23 cellular contexts compared by ENCODE assay signal in genomic region chr5:108258001-108258400, GRCh38.
"Had no signal": no experiment of that assay in that cellular context is flagged by ENCODE, and none has a peak within 500 bp of the region (broad histone marks: within the 10 kb centered on the region; RNA-seq: fewer than 3 reads in every experiment).

No MANE protein-coding gene starts in this region.

- DNase-seq: activated CD4-positive, alpha-beta T cell treated with anti-CD3 and anti-CD28 coated beads, Interleukin-2, amount 10 ng/mL, durations not matched to agents 24 days and 14 days; activated CD8-positive, alpha-beta memory T cell treated with anti-CD3 and anti-CD28 coated beads, Interleukin-2, amount 50 U/mL, for 4 hours; activated gamma-delta T cell; activated T-cell treated with anti-CD3 and anti-CD28 coated beads, Interleukin-2, amount 50 U/mL, for 48 hours; adrenal gland; effector CD8-positive, alpha-beta T cell; foreskin melanocyte; hypothalamus; kidney; left lung; naive thymus-derived CD4-positive, alpha-beta T cell; right cardiac atrium; small intestine; stimulated activated CD4-positive, alpha-beta T cell treated with anti-CD3 and anti-CD28 coated beads, Interleukin-4, amount 100 ng/mL, for 24 hours; stimulated activated naive B cell treated with anti-CD40 and anti-IgM and Interleukin-4, amounts not matched to agents 10 μg/mL and 1 μg/mL and 100 μg/mL, for 72 hours; T-cell; upper lobe of left lung had no signal

- H3K9me3 Mint-ChIP-seq: activated CD4-positive, alpha-beta T cell treated with anti-CD3 and anti-CD28 coated beads, Interleukin-2, amount 10 ng/mL, durations not matched to agents 24 days and 14 days; activated naive CD4-positive, alpha-beta T cell treated with anti-CD3 and anti-CD28 coated beads, Interleukin-2, amount 50 U/mL, for 24 hours; dendritic cell treated with granulocyte-macrophage colony-stimulating factor and Interleukin-4, amounts not matched to agents 40 ng/mL and 50 ng/mL, for 4 days; naive thymus-derived CD4-positive, alpha-beta T cell; stimulated activated naive B cell treated with anti-CD40 and anti-IgM and Interleukin-4, amounts not matched to agents 10 μg/mL and 1 μg/mL and 100 μg/mL, for 72 hours; T-cell had no signal

- H3K27ac ChIP-seq: adrenal gland, esophagus muscularis mucosa, left lung, prostate gland, thoracic aorta, upper lobe of left lung had no signal

- H3K27ac Mint-ChIP-seq: activated CD4-positive, alpha-beta T cell treated with anti-CD3 and anti-CD28 coated beads, Interleukin-2, amount 10 ng/mL, durations not matched to agents 24 days and 14 days; activated naive CD4-positive, alpha-beta T cell treated with anti-CD3 and anti-CD28 coated beads, Interleukin-2, amount 50 U/mL, for 24 hours; dendritic cell treated with granulocyte-macrophage colony-stimulating factor and Interleukin-4, amounts not matched to agents 40 ng/mL and 50 ng/mL, for 4 days; naive thymus-derived CD4-positive, alpha-beta T cell; stimulated activated naive B cell treated with anti-CD40 and anti-IgM and Interleukin-4, amounts not matched to agents 10 μg/mL and 1 μg/mL and 100 μg/mL, for 72 hours; T-cell had no signal

- H3K36me3 ChIP-seq: adrenal gland, cardiac muscle cell, esophagus muscularis mucosa, left lung, prostate gland, thoracic aorta, upper lobe of left lung had no signal

- H3K27me3 ChIP-seq: adrenal gland, cardiac muscle cell, esophagus muscularis mucosa, left lung, upper lobe of left lung had no signal

- H3K4me3 ChIP-seq: adrenal gland, cardiac muscle cell, esophagus muscularis mucosa, left lung, prostate gland, thoracic aorta, upper lobe of left lung had no signal

- H3K4me3 Mint-ChIP-seq: activated CD4-positive, alpha-beta T cell treated with anti-CD3 and anti-CD28 coated beads, Interleukin-2, amount 10 ng/mL, durations not matched to agents 24 days and 14 days; activated naive CD4-positive, alpha-beta T cell treated with anti-CD3 and anti-CD28 coated beads, Interleukin-2, amount 50 U/mL, for 24 hours; dendritic cell treated with granulocyte-macrophage colony-stimulating factor and Interleukin-4, amounts not matched to agents 40 ng/mL and 50 ng/mL, for 4 days; naive thymus-derived CD4-positive, alpha-beta T cell; stimulated activated naive B cell treated with anti-CD40 and anti-IgM and Interleukin-4, amounts not matched to agents 10 μg/mL and 1 μg/mL and 100 μg/mL, for 72 hours; T-cell had no signal

- H3K27me3 Mint-ChIP-seq: activated CD4-positive, alpha-beta T cell treated with anti-CD3 and anti-CD28 coated beads, Interleukin-2, amount 10 ng/mL, durations not matched to agents 24 days and 14 days; activated naive CD4-positive, alpha-beta T cell treated with anti-CD3 and anti-CD28 coated beads, Interleukin-2, amount 50 U/mL, for 24 hours; dendritic cell treated with granulocyte-macrophage colony-stimulating factor and Interleukin-4, amounts not matched to agents 40 ng/mL and 50 ng/mL, for 4 days; naive thymus-derived CD4-positive, alpha-beta T cell; stimulated activated naive B cell treated with anti-CD40 and anti-IgM and Interleukin-4, amounts not matched to agents 10 μg/mL and 1 μg/mL and 100 μg/mL, for 72 hours; T-cell had no signal

- H3K9me3 ChIP-seq: adrenal gland, esophagus muscularis mucosa, left lung, prostate gland, thoracic aorta, upper lobe of left lung had no signal

- ATAC-seq: left lung; naive thymus-derived CD4-positive, alpha-beta T cell; right cardiac atrium; stimulated activated naive B cell treated with anti-CD40 and anti-IgM and Interleukin-4, amounts not matched to agents 10 μg/mL and 1 μg/mL and 100 μg/mL, for 72 hours; T-cell had no signal

- H3K4me1 ChIP-seq: prostate gland had no signal
